ENCODE assay signal across 23 cellular contexts in the genomic region with DNA sequence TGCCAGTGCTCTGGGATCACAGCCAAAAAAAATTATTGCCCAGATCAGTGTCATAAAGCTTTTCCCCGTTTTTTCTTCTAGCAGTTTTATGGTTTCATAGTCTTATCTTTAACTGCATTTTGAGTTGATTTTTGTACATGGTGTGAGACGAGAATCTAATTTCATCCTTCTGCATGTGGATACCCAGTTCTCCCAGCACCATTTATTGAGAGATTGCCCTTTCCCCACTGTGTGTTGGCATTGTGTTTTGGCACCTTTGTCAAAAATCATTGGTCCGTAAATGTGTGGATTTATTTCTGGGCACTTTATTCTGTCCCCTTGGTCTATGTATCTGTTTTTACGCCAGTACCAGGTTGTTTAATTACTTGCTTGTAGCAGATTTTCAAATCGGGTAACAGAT.
"Had no signal": no experiment of that assay in that cellular context is flagged by ENCODE, and none has a peak within 500 bp of the region (broad histone marks: within the 10 kb centered on the region; RNA-seq: fewer than 3 reads in every experiment).

No MANE protein-coding gene starts in this region.

- DNase-seq: dermis blood vessel endothelial cell; dorsolateral prefrontal cortex; effector CD4-positive, alpha-beta T cell; effector memory CD4-positive, alpha-beta T cell; erythroblast; esophagus squamous epithelium; foreskin melanocyte; glutamatergic neuron; head of caudate nucleus; heart right ventricle; hippocampal formation; left cardiac atrium; left lung; left ventricle myocardium superior; lower lobe of right lung; mammary epithelial cell; mesendoderm; midbrain; naive thymus-derived CD4-positive, alpha-beta T cell had no signal

- FAIRE-seq: colon, islet of Langerhans, keratinocyte had no signal

- ATAC-seq: esophagus mucosa; heart right ventricle; left cardiac atrium; left lung; left ventricle myocardium superior; lower lobe of right lung; naive thymus-derived CD4-positive, alpha-beta T cell had no signal
